ENCODE assay signal across 8 cellular contexts in genomic region chr1:37602750-37603694, GRCh38.
DNase-seq lines count a peak whose midpoint lies in the region; ATAC-seq and TF ChIP-seq lines count a peak whose summit lies in the region.

No MANE protein-coding gene starts in this region.

- no peak for ATAC-seq in GM21529 (IDR thresholded peaks at IDR 0.05; ENCODE audit: unreplicated experiment)
- ATAC-seq in HG03354 (IDR thresholded peaks at IDR 0.05; ENCODE audit: poor library complexity, severe bottlenecking, unreplicated experiment) = no peak

- peak; percentile 88 for TF ChIP-seq CTCF in C4-2B (conservative IDR thresholded peaks at IDR 0.05)
- TF ChIP-seq CTCF in GM20000 (IDR thresholded peaks at IDR 0.05; ENCODE audit: extremely low read depth, missing control alignments) = no peak

- peak; percentile 64 for DNase-seq in GM20000 (ENCODE audit: low spot score)
- DNase-seq in NCI-H510A treated with DMSO at 0.1 percent for 48 hours (lab: John Stamatoyannopoulos, UW) = peak; percentile 99
- DNase-seq in activated CD8-positive, alpha-beta memory T cell treated with anti-CD3 and anti-CD28 coated beads, Interleukin-2, amount 50 U/mL, for 4 hours = peak; percentile 33
- DNase-seq in fibroblast of peridontal ligament (ENCODE audit: extremely low read depth) = peak; percentile 24
- peak; percentile 32 for DNase-seq in pons (ENCODE audit: low spot score)

- H3K27ac ChIP-seq in C4-2B = no peak overlapping the region

Comparison
In these comparisons a context has a peak if more than half of its experiments do, and no peak if none do; other contexts are left out.
1. DNase-seq: peak in every context shown above with its lines; median percentile 99 in NCI-H510A treated with DMSO at 0.1 percent for 48 hours; 64 in GM20000; 33 in activated CD8-positive, alpha-beta memory T cell treated with anti-CD3 and anti-CD28 coated beads, Interleukin-2, amount 50 U/mL, for 4 hours; 32 in pons; 24 in fibroblast of peridontal ligament.